8 cellular contexts compared by ENCODE assay signal in the genomic region with DNA sequence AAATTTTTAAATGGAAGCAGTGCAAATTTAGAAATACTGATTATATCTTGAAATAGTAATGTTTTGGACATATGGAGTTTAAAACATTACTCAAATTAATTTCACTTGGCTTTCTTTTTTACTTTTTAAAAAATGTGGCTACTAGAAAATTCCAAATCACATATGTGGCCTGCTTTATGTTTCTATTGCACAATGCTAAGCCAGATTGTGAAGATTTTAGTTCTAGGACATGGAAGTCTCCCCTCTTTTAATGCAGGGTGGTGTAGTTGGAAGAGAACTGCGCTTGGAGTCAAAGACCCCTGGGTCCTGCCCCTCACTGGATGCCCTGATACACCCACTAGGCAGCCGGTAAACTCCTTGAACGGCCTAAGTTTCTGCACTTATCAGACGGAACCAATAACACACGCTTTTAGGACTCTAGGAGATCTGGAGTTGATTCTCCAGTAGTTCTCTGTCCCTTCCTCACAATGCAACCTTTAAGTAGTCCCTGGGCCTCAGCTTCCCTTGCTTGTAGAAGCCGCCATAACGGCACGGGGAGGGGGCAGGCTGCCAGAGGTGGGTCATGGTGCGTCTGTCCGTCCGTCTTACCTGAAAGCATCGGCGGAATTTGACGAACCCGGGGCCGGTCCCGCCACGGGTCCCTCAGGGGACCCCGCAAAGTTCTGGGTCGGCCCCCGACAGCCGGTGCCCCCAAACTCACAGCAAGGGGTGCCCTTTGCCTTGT. TPM values are rescaled to one million over a fixed set of nuclear protein-coding genes. Genes with fewer than 3 reads are reported as not detected.
DNase-seq lines count a peak whose midpoint lies in the region; ATAC-seq and TF ChIP-seq lines count a peak whose summit lies in the region.

No MANE protein-coding gene starts in this region.

- H3K9me3 ChIP-seq in SK-N-SH (no peaks in the 10 kb centered on the region), neural progenitor cell (ENCODE audit: low read depth) (no peaks in the 10 kb centered on the region)

- peak overlapping the region; percentile 100 for H3K27ac Mint-ChIP-seq in neural progenitor cell

- POLR2A ChIA-PET in SK-N-SH (lab: Yijun Ruan, JAX), result no interaction called here

- H3K79me2 ChIP-seq in SK-N-SH (ENCODE audit: insufficient read depth) (peaks cover 19% of the 10 kb centered on the region), neural progenitor cell (ENCODE audit: low read depth) (peaks cover 37% of the 10 kb centered on the region)

- no peaks in the 10 kb centered on the region for H4K20me1 ChIP-seq in SK-N-SH (ENCODE audit: insufficient read depth)
- H4K20me1 ChIP-seq in neural progenitor cell (ENCODE audit: low read depth), result peaks cover 10% of the 10 kb centered on the region

- H3K4me1 ChIP-seq in SK-N-SH (ENCODE audit: control insufficient read depth in 1 of 2, insufficient read depth in 2 of 2, low read depth in 1 of 2, low read length in 1 of 2), result peaks cover 0 to 5% of the 10 kb centered on the region in 2 experiments; a peak in 1 of 4 replicates
- H3K4me1 ChIP-seq in neural progenitor cell, result peaks cover 3% of the 10 kb centered on the region

- peak; percentile 44 for DNase-seq in AG10803 (ENCODE audit: low read depth)
- no peak for DNase-seq in HFF-Myc (ENCODE audit: extremely low read depth, low read depth)
- peak; percentile 26 for DNase-seq in SK-N-SH
- DNase-seq in neural progenitor cell (ENCODE audit: low spot score), result no peak
- no peak for DNase-seq in COLO829 (ENCODE audit: low spot score)
- no peak for DNase-seq in activated effector memory CD4-positive, alpha-beta T cell treated with anti-CD3 and anti-CD28 coated beads, Interleukin-2, amount 50 U/mL, for 16 hours
- no peak for DNase-seq in activated CD4-positive, CD25-positive, alpha-beta regulatory T cell (lab: John Stamatoyannopoulos, UW)

- H3K27me3 ChIP-seq in SK-N-SH (ENCODE audit: insufficient read depth) (no peaks in the 10 kb centered on the region), neural progenitor cell (no peaks in the 10 kb centered on the region)

- H3F3A ChIP-seq in SK-N-SH (replicated peaks; ENCODE audit: insufficient read depth), result no peaks in the 10 kb centered on the region
- no peaks in the 10 kb centered on the region for H3F3A ChIP-seq in neural progenitor cell (ENCODE audit: low read depth)

- H3K4me3 ChIP-seq in AG10803 (ENCODE audit: low read length) (peak overlapping the region; percentile 90), HFF-Myc (replicated peaks; ENCODE audit: low read depth, low read length) (peak overlapping the region; percentile 91), SK-N-SH (ENCODE audit: low read depth in 2 of 2, low read length in 1 of 2) (peak overlapping the region; percentile 72 to 74), neural progenitor cell (peak overlapping the region; percentile 91)

- peak; percentile 6 for ATAC-seq in esophagus mucosa

- H3K4me1 Mint-ChIP-seq in neural progenitor cell, result peaks cover 14% of the 10 kb centered on the region

- peaks cover 13% of the 10 kb centered on the region for H3K36me3 Mint-ChIP-seq in neural progenitor cell

- no peak for TF ChIP-seq CTCF in AG10803 (conservative IDR thresholded peaks at IDR 0.05; ENCODE audit: low read length)
- TF ChIP-seq CTCF in HFF-Myc (IDR thresholded peaks at IDR 0.05; ENCODE audit: low read depth, low read length, missing control alignments), result no peak
- no peak for TF ChIP-seq CTCF in SK-N-SH (IDR thresholded peaks at IDR 0.05)
- no peak for TF ChIP-seq CTCF in neural progenitor cell (IDR thresholded peaks at IDR 0.05)

- H3K9me3 Mint-ChIP-seq in neural progenitor cell, result no peaks in the 10 kb centered on the region

- CTCF ChIA-PET in SK-N-SH (lab: Yijun Ruan, JAX), result no interaction called here

- peak overlapping the region; percentile 88 to 93 for H3K27ac ChIP-seq in SK-N-SH (ENCODE audit: low read depth in 2 of 2, low read length in 1 of 2)
- no peak overlapping the region for H3K27ac ChIP-seq in neural progenitor cell

- no peaks in the 10 kb centered on the region for H3K9me2 ChIP-seq in SK-N-SH

- no peaks in the 10 kb centered on the region for H3K27me3 Mint-ChIP-seq in neural progenitor cell (ENCODE audit: insufficient read depth, low read depth)

- H3K36me3 ChIP-seq in SK-N-SH (replicated peaks in 1 of 2; ENCODE audit: control insufficient read depth in 1 of 2, insufficient read depth in 2 of 2, low read length in 1 of 2) (no peaks in the 10 kb centered on the region), neural progenitor cell (no peaks in the 10 kb centered on the region)

- peak overlapping the region; percentile 86 for H2AFZ ChIP-seq in SK-N-SH (ENCODE audit: low read depth)
- peak overlapping the region; percentile 98 for H2AFZ ChIP-seq in neural progenitor cell (replicated peaks)

- H3K4me2 ChIP-seq in SK-N-SH, result peak overlapping the region; percentile 81
- peak overlapping the region; percentile 89 for H3K4me2 ChIP-seq in neural progenitor cell

- H3K9ac ChIP-seq in SK-N-SH (peak overlapping the region; percentile 87), neural progenitor cell (no peak overlapping the region)

- TF ChIP-seq EP300 in SK-N-SH (IDR thresholded peaks at IDR 0.05; ENCODE audit: borderline replicate concordance in 1 of 2, low read depth in 1 of 2, low read length in 1 of 2), result no peak

- peak overlapping the region; percentile 97 for H3K4me3 Mint-ChIP-seq in neural progenitor cell

- no peak for TF ChIP-seq RAD21 in SK-N-SH (IDR thresholded peaks at IDR 0.05; ENCODE audit: low read length)

- 6% methylated on average over 3 of the region's 22 CpGs for WGBS in SK-N-SH (ENCODE audit: low lambda C conversion rate)

TF ChIP-seq in SK-N-SH, 30 proteins besides CTCF, POLR2A, EP300 and RAD21 (continues in another document):
- TF ChIP-seq, protein P1, sequence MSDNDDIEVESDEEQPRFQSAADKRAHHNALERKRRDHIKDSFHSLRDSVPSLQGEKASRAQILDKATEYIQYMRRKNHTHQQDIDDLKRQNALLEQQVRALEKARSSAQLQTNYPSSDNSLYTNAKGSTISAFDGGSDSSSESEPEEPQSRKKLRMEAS (IDR thresholded peaks at IDR 0.05; ENCODE audit: low read depth), result no peak
- TF ChIP-seq, protein P2, sequence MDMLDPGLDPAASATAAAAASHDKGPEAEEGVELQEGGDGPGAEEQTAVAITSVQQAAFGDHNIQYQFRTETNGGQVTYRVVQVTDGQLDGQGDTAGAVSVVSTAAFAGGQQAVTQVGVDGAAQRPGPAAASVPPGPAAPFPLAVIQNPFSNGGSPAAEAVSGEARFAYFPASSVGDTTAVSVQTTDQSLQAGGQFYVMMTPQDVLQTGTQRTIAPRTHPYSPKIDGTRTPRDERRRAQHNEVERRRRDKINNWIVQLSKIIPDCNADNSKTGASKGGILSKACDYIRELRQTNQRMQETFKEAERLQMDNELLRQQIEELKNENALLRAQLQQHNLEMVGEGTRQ (IDR thresholded peaks at IDR 0.05; ENCODE audit: borderline replicate concordance, low read depth, low read length), result no peak
- TF ChIP-seq RCOR1 (IDR thresholded peaks at IDR 0.05; ENCODE audit: low read length) (no peak), FOXM1 (IDR thresholded peaks at IDR 0.05; ENCODE audit: low read depth) (no peak), EZH2phosphoT487 (IDR thresholded peaks at IDR 0.05; ENCODE audit: borderline replicate concordance, low read depth) (no peak)
- TF ChIP-seq, protein P3, sequence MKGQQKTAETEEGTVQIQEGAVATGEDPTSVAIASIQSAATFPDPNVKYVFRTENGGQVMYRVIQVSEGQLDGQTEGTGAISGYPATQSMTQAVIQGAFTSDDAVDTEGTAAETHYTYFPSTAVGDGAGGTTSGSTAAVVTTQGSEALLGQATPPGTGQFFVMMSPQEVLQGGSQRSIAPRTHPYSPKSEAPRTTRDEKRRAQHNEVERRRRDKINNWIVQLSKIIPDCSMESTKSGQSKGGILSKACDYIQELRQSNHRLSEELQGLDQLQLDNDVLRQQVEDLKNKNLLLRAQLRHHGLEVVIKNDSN (IDR thresholded peaks at IDR 0.05; ENCODE audit: borderline replicate concordance, low read depth), result no peak

RNA-seq across cellular contexts. Expression of gene FAM227A, which starts 0.5 kb away (rescaled TPM):
- polyA plus RNA-seq in SK-N-SH (2012; rRNA removed), result 1.2 and 1.9 TPM in 2 replicates
- 0.45 and 0.54 TPM in 2 replicates for polyA plus RNA-seq in SK-N-SH (2012; cell fraction: cytosol; rRNA removed)
- polyA plus RNA-seq in SK-N-SH (2012; cell fraction: nucleus; rRNA removed), result 5.6 and 10.7 TPM in 2 replicates
- total RNA-seq in esophagus mucosa, result 0.72 TPM
- 17.8 and 32.7 TPM in 2 replicates for total RNA-seq in neural progenitor cell (ENCODE audit: low replicate concordance)

RNA-seq across cellular contexts. Expression of gene CBY1, which starts 0.7 kb away (rescaled TPM):
- polyA plus RNA-seq in SK-N-SH (2012; rRNA removed), result 21.8 and 23.4 TPM in 2 replicates
- polyA plus RNA-seq in SK-N-SH (2012; cell fraction: cytosol; rRNA removed), result 24.6 and 27.2 TPM in 2 replicates
- 14.2 and 14.9 TPM in 2 replicates for polyA plus RNA-seq in SK-N-SH (2012; cell fraction: nucleus; rRNA removed)
- total RNA-seq in esophagus mucosa (18.4 TPM), neural progenitor cell (ENCODE audit: low replicate concordance) (23.1 and 25.8 TPM in 2 replicates)

RNA-seq across cellular contexts. Expression of gene TOMM22, which starts 26.1 kb away (rescaled TPM):
- 33.1 and 33.6 TPM in 2 replicates for polyA plus RNA-seq in SK-N-SH (2012; rRNA removed)
- polyA plus RNA-seq in SK-N-SH (2012; cell fraction: cytosol; rRNA removed), result 41.1 and 46.9 TPM in 2 replicates
- polyA plus RNA-seq in SK-N-SH (2012; cell fraction: nucleus; rRNA removed), result 6.2 and 10.6 TPM in 2 replicates
- 90.9 TPM for total RNA-seq in esophagus mucosa
- total RNA-seq in neural progenitor cell (ENCODE audit: low replicate concordance), result 63.6 and 134 TPM in 2 replicates

RNA-seq across cellular contexts. Expression of gene JOSD1, which starts 45.0 kb away (rescaled TPM):
- 17.8 and 23.0 TPM in 2 replicates for polyA plus RNA-seq in SK-N-SH (2012; rRNA removed)
- polyA plus RNA-seq in SK-N-SH (2012; cell fraction: cytosol; rRNA removed), result 15.1 and 19.6 TPM in 2 replicates
- 30.5 and 40.6 TPM in 2 replicates for polyA plus RNA-seq in SK-N-SH (2012; cell fraction: nucleus; rRNA removed)
- total RNA-seq in esophagus mucosa (25.6 TPM), neural progenitor cell (ENCODE audit: low replicate concordance) (32.4 and 39.2 TPM in 2 replicates)

RNA-seq across cellular contexts. Expression of gene GTPBP1, which starts 50.0 kb away (rescaled TPM):
- polyA plus RNA-seq in SK-N-SH (2012; rRNA removed), result 11.9 and 15.2 TPM in 2 replicates
- polyA plus RNA-seq in SK-N-SH (2012; cell fraction: cytosol; rRNA removed), result 8.8 and 10.2 TPM in 2 replicates
- polyA plus RNA-seq in SK-N-SH (2012; cell fraction: nucleus; rRNA removed), result 33.8 and 37.1 TPM in 2 replicates
- total RNA-seq in esophagus mucosa (20.0 TPM), neural progenitor cell (ENCODE audit: low replicate concordance) (40.8 and 91.9 TPM in 2 replicates)

Comparison
In these comparisons a context has a peak if more than half of its experiments do, and no peak if none do; other contexts are left out.
1. DNase-seq: peak in AG10803 (single experiment) and SK-N-SH (single experiment); none in HFF-Myc (single experiment), neural progenitor cell (single experiment), COLO829 (single experiment), activated effector memory CD4-positive, alpha-beta T cell treated with anti-CD3 and anti-CD28 coated beads, Interleukin-2, amount 50 U/mL, for 16 hours (single experiment) and activated CD4-positive, CD25-positive, alpha-beta regulatory T cell (0 of 4).
2. RNA of gene FAM227A, which starts 0.5 kb away (total RNA-seq): 17.8 to 32.7 TPM in neural progenitor cell; 0.72 TPM in esophagus mucosa (single experiment); every median in the first group is over 10 times any median in the second.
3. Peak in every context shown above with its lines, with median percentiles within 50 percentile points of each other: H3K4me3 ChIP-seq.